Comparison of ENCODE assay signal across 15 cellular contexts in the genomic region with DNA sequence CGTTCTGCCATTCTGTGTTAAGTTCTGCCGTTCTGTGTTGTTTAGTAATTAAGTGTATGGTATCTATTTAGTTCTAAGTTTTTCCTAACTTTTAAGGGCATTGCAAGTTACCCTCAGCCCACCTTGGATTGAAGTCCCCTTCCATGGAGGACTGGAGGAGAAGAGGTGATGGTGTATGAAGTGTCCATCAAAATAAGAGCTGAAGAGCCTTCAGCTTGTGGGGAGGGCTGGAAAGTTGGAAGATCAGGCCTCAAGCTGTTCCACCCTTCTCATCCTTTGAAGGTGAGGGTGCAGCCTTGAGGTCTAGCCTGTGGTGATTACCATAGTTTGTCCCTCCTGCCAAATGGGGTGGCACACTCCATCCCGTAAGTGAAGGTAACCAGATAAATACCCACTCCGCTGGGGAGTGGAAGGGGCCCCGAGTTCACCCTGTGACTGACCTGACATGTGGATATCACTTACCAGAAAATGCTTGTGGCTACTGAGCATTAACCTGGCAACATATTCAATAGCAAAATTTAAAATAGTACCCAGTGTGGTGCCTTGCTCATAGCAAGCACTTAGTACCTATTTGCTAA.
DNase-seq lines count a peak whose midpoint lies in the region; ATAC-seq and TF ChIP-seq lines count a peak whose summit lies in the region.
"Had no signal": no experiment of that assay in that cellular context is flagged by ENCODE, and none has a peak within 500 bp of the region (broad histone marks: within the 10 kb centered on the region; RNA-seq: fewer than 3 reads in every experiment).

No MANE protein-coding gene starts in this region.

- POLR2A ChIA-PET in IMR-90 (lab: Charles Lee; ENCODE audit: unreplicated experiment), result no interaction called here

- WGBS in IMR-90 (ENCODE audit: extremely low coverage in 2 of 2, insufficient read length in 1 of 2), 2 experiments, result 100% methylated on average over 1 of the region's 5 CpGs; no CpG with 5 or more reads in 1 of the 2 experiments
- WGBS in psoas muscle, 3 donors, result 52 to 80% (median 54%) methylated on average over 5 of the region's 5 CpGs

- no peak overlapping the region for H4K91ac ChIP-seq in IMR-90 (ENCODE audit: insufficient read depth, low read depth, low read length)

- TF ChIP-seq RAD21 in IMR-90 (IDR thresholded peaks at IDR 0.05; ENCODE audit: low read length), result no peak

- H3K56ac ChIP-seq in IMR-90 (ENCODE audit: extremely low read depth, insufficient read depth, low read length), result no peak overlapping the region

- H2BK5ac ChIP-seq in IMR-90 (ENCODE audit: low read depth, low read length, poor library complexity, severe bottlenecking), result no peak overlapping the region

- H3K9me3 ChIP-seq in IMR-90 (ENCODE audit: control insufficient read depth, insufficient read depth, low read length) (no peaks in the 10 kb centered on the region), psoas muscle (no peaks in the 10 kb centered on the region)
- H3K9me3 ChIP-seq: thyroid gland had no signal

- TF ChIP-seq CTCF in IMR-90 (conservative IDR thresholded peaks at IDR 0.05; ENCODE audit: low read depth, low read length), result no peak
- no peak for TF ChIP-seq CTCF in endothelial cell (IDR thresholded peaks at IDR 0.05; ENCODE audit: unreplicated experiment)
- no peak for TF ChIP-seq CTCF in psoas muscle (IDR thresholded peaks at IDR 0.05)

- H3K27ac ChIP-seq in IMR-90 (ENCODE audit: insufficient read depth, low read length) (no peak overlapping the region), psoas muscle (no peak overlapping the region)

- no peak overlapping the region for H2BK20ac ChIP-seq in IMR-90 (ENCODE audit: low read depth, low read length)

- in situ Hi-C loops in IMR-90 (cut with MboI; ENCODE audit: low sequenced_read_pairs), result no loop called here

- H3K23ac ChIP-seq in IMR-90 (ENCODE audit: low read depth, low read length), result no peak overlapping the region

- peak overlapping the region in 1 of 2 donors; percentile 68 for H3K4me3 Mint-ChIP-seq in activated T-cell treated with anti-CD3 and anti-CD28 coated beads, Interleukin-2, amount 50 U/mL, for 72 hours
- H3K4me3 Mint-ChIP-seq in endothelial cell (ENCODE audit: unreplicated experiment), result peak overlapping the region; percentile 60

- H2BK15ac ChIP-seq in IMR-90 (ENCODE audit: low read depth, low read length), result no peak overlapping the region

- H2AK9ac ChIP-seq in IMR-90 (replicated peaks; ENCODE audit: low read depth, low read length, poor library complexity), result no peak overlapping the region

- H3K36me3 ChIP-seq in IMR-90 (ENCODE audit: control insufficient read depth, insufficient read depth, low read length) (peaks cover 3% of the 10 kb centered on the region), psoas muscle (ENCODE audit: insufficient read depth in 1 of 2, low read depth in 1 of 2) (no peaks in the 10 kb centered on the region)
- H3K36me3 ChIP-seq: thyroid gland had no signal

- H3K36me3 Mint-ChIP-seq in activated T-cell treated with anti-CD3 and anti-CD28 coated beads, Interleukin-2, amount 50 U/mL, for 72 hours (ENCODE audit: insufficient read depth in 2 of 2), result no peaks in the 10 kb centered on the region
- peaks cover 24% of the 10 kb centered on the region for H3K36me3 Mint-ChIP-seq in endothelial cell (ENCODE audit: low read depth, unreplicated experiment)

- TF ChIP-seq POLR2A in IMR-90 (IDR thresholded peaks at IDR 0.05; ENCODE audit: low read depth, low read length), result no peak

- H3K9me1 ChIP-seq in IMR-90 (ENCODE audit: insufficient read depth, low read length), result peaks cover 9% of the 10 kb centered on the region

- no peak overlapping the region for H3K4ac ChIP-seq in IMR-90 (ENCODE audit: low read depth, low read length)

- H4K8ac ChIP-seq in IMR-90 (ENCODE audit: low read depth in 2 of 2, low read length in 2 of 2), result no peak overlapping the region

- H2AK5ac ChIP-seq in IMR-90 (ENCODE audit: low read depth, low read length), result 0 out of 2 replicates have a peak overlapping the region, but pooled peaks have one; percentile 6

- no peak overlapping the region for H3K14ac ChIP-seq in IMR-90 (replicated peaks; ENCODE audit: low read depth, low read length)

- peak overlapping the region; percentile 95 for H3K27ac Mint-ChIP-seq in activated T-cell treated with anti-CD3 and anti-CD28 coated beads, Interleukin-2, amount 50 U/mL, for 72 hours
- H3K27ac Mint-ChIP-seq in endothelial cell (ENCODE audit: unreplicated experiment), result peak overlapping the region; percentile 93

- intact Hi-C loops in IMR-90 (cut with micrococcal nuclease) (loop anchor here (2.0 kb wide), 1 partner anchor 15 kb away; no protein-coding TSS in a partner anchor), psoas muscle (cut with DNase I) (no loop called here)

- H3K9ac ChIP-seq in IMR-90 (ENCODE audit: low read depth, low read length), result no peak overlapping the region

- peaks cover 11% of the 10 kb centered on the region for H3K4me1 ChIP-seq in IMR-90 (ENCODE audit: control insufficient read depth, insufficient read depth, low read length)
- H3K4me1 ChIP-seq in psoas muscle, result peaks cover 51% of the 10 kb centered on the region

- H4K5ac ChIP-seq in IMR-90 (ENCODE audit: low read depth, low read length), result no peak overlapping the region

- no peak overlapping the region for H2BK120ac ChIP-seq in IMR-90 (ENCODE audit: low read depth, low read length)

- no peaks in the 10 kb centered on the region for H3K9me3 Mint-ChIP-seq in activated T-cell treated with anti-CD3 and anti-CD28 coated beads, Interleukin-2, amount 50 U/mL, for 72 hours
- no peaks in the 10 kb centered on the region for H3K9me3 Mint-ChIP-seq in endothelial cell (ENCODE audit: unreplicated experiment)

- H4K20me1 ChIP-seq in IMR-90 (ENCODE audit: insufficient read depth, low read length), result peaks cover 10% of the 10 kb centered on the region; the same call in 1 of the 2 replicates

- CTCF ChIA-PET in IMR-90 (lab: Yijun Ruan, JAX), result no interaction called here

- no peak overlapping the region for H3K18ac ChIP-seq in IMR-90 (ENCODE audit: low read depth, low read length)

- no peak for ATAC-seq in activated T-cell treated with anti-CD3 and anti-CD28 coated beads, Interleukin-2, amount 50 U/mL, for 72 hours (replicated peaks in 1 of 2)
- ATAC-seq in IMR-90 (ENCODE audit: low read depth) (no peak), psoas muscle (peak in 3 of 4 donors; percentile 25 to 50 (median 28)), GM21717 (IDR thresholded peaks at IDR 0.05; ENCODE audit: unreplicated experiment) (no peak)

- no peak overlapping the region for H3K4me2 ChIP-seq in IMR-90 (ENCODE audit: low read depth, low read length)

- H3K27me3 Mint-ChIP-seq in activated T-cell treated with anti-CD3 and anti-CD28 coated beads, Interleukin-2, amount 50 U/mL, for 72 hours (ENCODE audit: low read depth), result no peaks in the 10 kb centered on the region
- peaks cover 22% of the 10 kb centered on the region for H3K27me3 Mint-ChIP-seq in endothelial cell (ENCODE audit: unreplicated experiment)

- dilution Hi-C loops in IMR-90 (cut with HindIII; ENCODE audit: low sequenced_read_pairs, unreplicated experiment), result no loop called here

- BruUV-seq in IMR-90 (replicated peaks; lab: Mats Ljungman, UMichigan), result no TSS peak

- no peak for DNase-seq in activated T-cell treated with anti-CD3 and anti-CD28 coated beads, Interleukin-2, amount 50 U/mL, for 72 hours
- DNase-seq in activated T-cell treated with anti-CD3 and anti-CD28 coated beads, Interleukin-2, amount 50 U/mL, for 1 hour, result no peak
- DNase-seq in IMR-90 (no peak), endothelial cell (ENCODE audit: low spot score) (no peak), psoas muscle (no peak), T1000 (lab: John Stamatoyannopoulos, UW) (no peak), UCSD-AML1 (lab: John Stamatoyannopoulos, UW; ENCODE audit: unreplicated experiment) (no peak)
- DNase-seq: activated CD8-positive, alpha-beta memory T cell treated with anti-CD3 and anti-CD28 coated beads, Interleukin-2, amount 50 U/mL, for 48 hours; NCI-H2081 treated with DMSO at 0.1 percent for 48 hours; NCI-H774; posterior cingulate gyrus; RPMI8226; stimulated activated CD4-positive, alpha-beta T cell treated with anti-CD3 and anti-CD28 coated beads, Interleukin-15, amount 100 ng/mL, for 24 hours; thyroid gland had no signal

- H3K27me3 ChIP-seq in IMR-90 (ENCODE audit: control insufficient read depth, insufficient read depth, low read length) (no peaks in the 10 kb centered on the region), psoas muscle (ENCODE audit: insufficient read depth in 3 of 3, low read length in 2 of 3) (no peaks in the 10 kb centered on the region)
- H3K27me3 ChIP-seq: thyroid gland had no signal

- H3K79me1 ChIP-seq in IMR-90 (ENCODE audit: low read depth in 1 of 2, low read length in 2 of 2), result peaks cover 50 to 79% of the 10 kb centered on the region in 2 experiments

- H3K4me3 ChIP-seq in IMR-90 (ENCODE audit: insufficient read depth, low read depth, low read length) (no peak overlapping the region), psoas muscle (no peak overlapping the region)
- H3K4me3 ChIP-seq: thyroid gland had no signal

- peaks cover 93% of the 10 kb centered on the region for H3K4me1 Mint-ChIP-seq in activated T-cell treated with anti-CD3 and anti-CD28 coated beads, Interleukin-2, amount 50 U/mL, for 72 hours (ENCODE audit: low read depth)
- peaks cover 80% of the 10 kb centered on the region for H3K4me1 Mint-ChIP-seq in endothelial cell (ENCODE audit: unreplicated experiment)

- no peak overlapping the region for H2AFZ ChIP-seq in IMR-90 (replicated peaks; ENCODE audit: low read length, poor library complexity)

TF ChIP-seq in IMR-90, 13 proteins besides CTCF, POLR2A, EP300 and RAD21 (continues in another document):
- no peak for TF ChIP-seq MAFK (IDR thresholded peaks at IDR 0.05; ENCODE audit: low read depth, low read length)
- no peak for TF ChIP-seq RFX5 (IDR thresholded peaks at IDR 0.05; ENCODE audit: low read depth, low read length)
- TF ChIP-seq RCOR1 (IDR thresholded peaks at IDR 0.05; ENCODE audit: insufficient replicate concordance, low read length), result no peak
- TF ChIP-seq ELK1 (IDR thresholded peaks at IDR 0.05; ENCODE audit: borderline replicate concordance, low read depth, low read length), result no peak
- TF ChIP-seq FOS (IDR thresholded peaks at IDR 0.05; ENCODE audit: low read depth, low read length), result no peak
- TF ChIP-seq CEBPB (IDR thresholded peaks at IDR 0.05; ENCODE audit: low read depth, low read length), result no peak

Comparison
In these comparisons a context has a peak if more than half of its experiments do, and no peak if none do; other contexts are left out.
1. ATAC-seq: peak in psoas muscle (3 of 4); none in activated T-cell treated with anti-CD3 and anti-CD28 coated beads, Interleukin-2, amount 50 U/mL, for 72 hours (0 of 2), IMR-90 (single experiment) and GM21717 (single experiment).